Comparison of ENCODE assay signal across 8 cellular contexts in the genomic region with DNA sequence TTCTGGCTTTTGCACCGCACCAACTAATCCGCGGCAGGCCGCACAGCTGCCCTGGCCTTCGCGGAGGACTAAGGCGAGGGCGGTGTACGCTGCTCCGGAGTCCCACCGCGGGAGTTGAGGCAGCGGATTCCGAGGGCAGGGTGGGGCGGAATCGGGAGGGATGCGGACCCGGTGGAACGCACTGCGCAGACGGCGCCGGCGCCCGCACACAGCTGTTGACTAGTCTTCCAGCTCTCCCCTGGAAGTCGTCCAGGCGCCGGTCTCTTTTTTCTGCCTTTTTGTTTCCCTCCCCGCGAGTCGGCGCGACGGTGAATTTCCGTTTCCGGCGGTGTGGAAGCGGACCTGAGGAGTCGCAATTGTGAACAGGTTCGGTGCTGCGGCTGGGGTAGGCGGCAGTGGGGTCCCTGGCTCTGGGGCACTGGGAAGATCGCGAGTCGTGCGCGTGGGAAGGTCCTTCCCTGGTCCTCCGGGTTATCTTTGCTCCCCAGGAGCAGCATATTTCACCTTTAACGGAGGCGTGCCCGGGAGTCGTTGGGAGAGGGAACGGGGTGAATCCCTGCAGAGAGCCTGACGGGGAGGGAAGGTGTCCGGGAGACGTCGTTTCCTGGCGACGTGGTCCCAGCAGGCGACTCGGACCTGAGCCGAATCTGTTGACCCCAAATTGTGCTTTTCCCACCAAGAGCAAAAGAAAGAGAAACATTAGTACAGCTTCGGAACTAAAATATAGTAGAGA. TPM values are rescaled to one million over a fixed set of nuclear protein-coding genes. Genes with fewer than 3 reads are reported as not detected.
A peak's percentile ranks its signal among the peaks of the same experiment; 100 is the strongest.
DNase-seq lines count a peak whose midpoint lies in the region; ATAC-seq and TF ChIP-seq lines count a peak whose summit lies in the region.

A gene (plus strand): TSS at position 319 of the 733 bp plus-strand sequence. CDS start 5,195 bp downstream, outside the sequence.

- TF ChIP-seq CTCF in AG09319 (IDR thresholded peaks at IDR 0.05; ENCODE audit: low read depth, low read length) (no peak), endodermal cell (conservative IDR thresholded peaks at IDR 0.05) (no peak)

- H3K27me3 Mint-ChIP-seq in activated CD8-positive, alpha-beta memory T cell treated with anti-CD3 and anti-CD28 coated beads, Interleukin-2, amount 10 ng/mL, durations not matched to agents 7 days and 5 days: peaks cover 8% of the 10 kb centered on the region
- H3K27me3 Mint-ChIP-seq in endodermal cell (ENCODE audit: insufficient read depth): peaks cover 25% of the 10 kb centered on the region

- CTCF ChIA-PET in activated CD8-positive, alpha-beta memory T cell treated with anti-CD3 and anti-CD28 coated beads, Interleukin-2, amount 10 ng/mL, durations not matched to agents 7 days and 5 days (lab: Charles Lee): interaction anchor here (0.6 to 1.3 kb wide), 2 partner anchors 79 to 80 kb away, joined by 3 read pairs; no protein-coding TSS in a partner anchor

- WGBS in endodermal cell (ENCODE audit: insufficient coverage in 1 of 2, insufficient read length in 1 of 2), 2 experiments: 1% methylated on average over 16 to 63 of the region's 63 CpGs
- WGBS in mesodermal cell (ENCODE audit: insufficient coverage in 2 of 2), 2 experiments: 1 to 6% methylated on average over 31 to 42 of the region's 63 CpGs

- H3K27me3 ChIP-seq in endodermal cell (ENCODE audit: control insufficient read depth, insufficient read depth, low read length, poor library complexity, severe bottlenecking): peaks cover 3% of the 10 kb centered on the region

- H3K4me1 ChIP-seq in endodermal cell (ENCODE audit: control insufficient read depth, insufficient read depth, low read length) (no peaks in the 10 kb centered on the region), mesodermal cell (ENCODE audit: control insufficient read depth, insufficient read depth, low read length, poor library complexity, severe bottlenecking) (peaks cover 5% of the 10 kb centered on the region)

- H3K4me3 Mint-ChIP-seq in activated CD8-positive, alpha-beta memory T cell treated with anti-CD3 and anti-CD28 coated beads, Interleukin-2, amount 10 ng/mL, durations not matched to agents 7 days and 5 days: peak within 1 kb of the TSS; percentile 99
- H3K4me3 Mint-ChIP-seq in endodermal cell: peak within 1 kb of the TSS; percentile 95

- H3K36me3 ChIP-seq in endodermal cell (ENCODE audit: control insufficient read depth, insufficient read depth, low read length) (no peaks in the 10 kb centered on the region), mesodermal cell (ENCODE audit: control insufficient read depth, insufficient read depth, low read length) (no peaks in the 10 kb centered on the region)

- H3K9ac ChIP-seq in endodermal cell (ENCODE audit: extremely low read depth, low read length, poor library complexity, severe bottlenecking): peak within 1 kb of the TSS; percentile 72

- H3K4me1 Mint-ChIP-seq in activated CD8-positive, alpha-beta memory T cell treated with anti-CD3 and anti-CD28 coated beads, Interleukin-2, amount 10 ng/mL, durations not matched to agents 7 days and 5 days: peaks cover 20% of the 10 kb centered on the region
- peaks cover 7% of the 10 kb centered on the region for H3K4me1 Mint-ChIP-seq in endodermal cell

- peak within 1 kb of the TSS; percentile 94 for H3K4me3 ChIP-seq in endodermal cell (ENCODE audit: low read length)
- H3K4me3 ChIP-seq in mesodermal cell (ENCODE audit: extremely low read depth, insufficient read depth, low read length, poor library complexity, severe bottlenecking): peak within 1 kb of the TSS; percentile 67

- peak within 1 kb of the TSS; percentile 89 for H3K27ac Mint-ChIP-seq in activated CD8-positive, alpha-beta memory T cell treated with anti-CD3 and anti-CD28 coated beads, Interleukin-2, amount 10 ng/mL, durations not matched to agents 7 days and 5 days
- H3K27ac Mint-ChIP-seq in endodermal cell: peak within 1 kb of the TSS; percentile 97

- peaks cover 4% of the 10 kb centered on the region for H3K36me3 Mint-ChIP-seq in activated CD8-positive, alpha-beta memory T cell treated with anti-CD3 and anti-CD28 coated beads, Interleukin-2, amount 10 ng/mL, durations not matched to agents 7 days and 5 days
- H3K36me3 Mint-ChIP-seq in endodermal cell (ENCODE audit: low read depth): peaks cover 1% of the 10 kb centered on the region

- peak; percentile 79 for ATAC-seq in GM19025 (IDR thresholded peaks at IDR 0.05; ENCODE audit: low read depth, unreplicated experiment)
- ATAC-seq in HG03175 (IDR thresholded peaks at IDR 0.05; ENCODE audit: unreplicated experiment): peak; percentile 84
- ATAC-seq in activated CD8-positive, alpha-beta memory T cell treated with anti-CD3 and anti-CD28 coated beads, Interleukin-2, amount 10 ng/mL, durations not matched to agents 7 days and 5 days: peak; percentile 82

- H3K9me3 ChIP-seq in endodermal cell (ENCODE audit: control insufficient read depth, low read length): no peaks in the 10 kb centered on the region
- no peaks in the 10 kb centered on the region for H3K9me3 ChIP-seq in mesodermal cell (ENCODE audit: control insufficient read depth, low read length)

- DNase-seq in AG09319 (ENCODE audit: extremely low read depth, low read depth) (peak; percentile 49), NCI-H69 (lab: John Stamatoyannopoulos, UW) (peak; percentile 87), endodermal cell (peak; percentile 94)
- peak; percentile 85 for DNase-seq in activated CD8-positive, alpha-beta memory T cell treated with anti-CD3 and anti-CD28 coated beads, Interleukin-2, amount 10 ng/mL, durations not matched to agents 7 days and 5 days
- DNase-seq in stimulated activated CD8-positive, alpha-beta memory T cell treated with anti-CD3 and anti-CD28 coated beads, Interleukin-12 subunit alpha, Interleukin-12 subunit beta, amount 100 ng/mL, for 4 hours (ENCODE audit: low read depth): peak; percentile 44

- H3K27ac ChIP-seq in endodermal cell (ENCODE audit: low read depth, low read length) (peak within 1 kb of the TSS; percentile 79), mesodermal cell (ENCODE audit: low read depth, low read length, severe bottlenecking) (peak within 1 kb of the TSS; percentile 72)

- no peaks in the 10 kb centered on the region for H3K9me3 Mint-ChIP-seq in activated CD8-positive, alpha-beta memory T cell treated with anti-CD3 and anti-CD28 coated beads, Interleukin-2, amount 10 ng/mL, durations not matched to agents 7 days and 5 days (ENCODE audit: low read depth)
- peaks cover 3% of the 10 kb centered on the region for H3K9me3 Mint-ChIP-seq in endodermal cell

RNA-seq across cellular contexts. Expression of the gene that starts here (rescaled TPM):
- total RNA-seq in activated CD8-positive, alpha-beta memory T cell treated with anti-CD3 and anti-CD28 coated beads, Interleukin-2, amount 10 ng/mL, durations not matched to agents 7 days and 5 days: 1 to 10 TPM; 4.5 to 5.1 TPM
- 1 to 10 TPM; 6.4 to 7.4 TPM for total RNA-seq in endodermal cell
- polyA plus RNA-seq in endodermal cell (2013, experiment 1 of 2): 10.2 TPM
- 7.1 TPM for polyA plus RNA-seq in endodermal cell (2013, experiment 2 of 2)
- polyA plus RNA-seq in mesodermal cell (2013, experiment 1 of 2): 3.3 TPM
- 4.7 TPM for polyA plus RNA-seq in mesodermal cell (2013, experiment 2 of 2)

Comparison
In these comparisons a context has a peak if more than half of its experiments do, and no peak if none do; other contexts are left out.
1. Peak in every context shown above with its lines: DNase-seq, ATAC-seq, H3K4me3 ChIP-seq and H3K27ac ChIP-seq.
2. DNase-seq: peak in every context shown above with its lines; median percentile 94 in endodermal cell; 87 in NCI-H69; 85 in activated CD8-positive, alpha-beta memory T cell treated with anti-CD3 and anti-CD28 coated beads, Interleukin-2, amount 10 ng/mL, durations not matched to agents 7 days and 5 days; 49 in AG09319; 44 in stimulated activated CD8-positive, alpha-beta memory T cell treated with anti-CD3 and anti-CD28 coated beads, Interleukin-12 subunit alpha, Interleukin-12 subunit beta, amount 100 ng/mL, for 4 hours.